Comparison of ENCODE assay signal across 2 cellular contexts in the genomic region with DNA sequence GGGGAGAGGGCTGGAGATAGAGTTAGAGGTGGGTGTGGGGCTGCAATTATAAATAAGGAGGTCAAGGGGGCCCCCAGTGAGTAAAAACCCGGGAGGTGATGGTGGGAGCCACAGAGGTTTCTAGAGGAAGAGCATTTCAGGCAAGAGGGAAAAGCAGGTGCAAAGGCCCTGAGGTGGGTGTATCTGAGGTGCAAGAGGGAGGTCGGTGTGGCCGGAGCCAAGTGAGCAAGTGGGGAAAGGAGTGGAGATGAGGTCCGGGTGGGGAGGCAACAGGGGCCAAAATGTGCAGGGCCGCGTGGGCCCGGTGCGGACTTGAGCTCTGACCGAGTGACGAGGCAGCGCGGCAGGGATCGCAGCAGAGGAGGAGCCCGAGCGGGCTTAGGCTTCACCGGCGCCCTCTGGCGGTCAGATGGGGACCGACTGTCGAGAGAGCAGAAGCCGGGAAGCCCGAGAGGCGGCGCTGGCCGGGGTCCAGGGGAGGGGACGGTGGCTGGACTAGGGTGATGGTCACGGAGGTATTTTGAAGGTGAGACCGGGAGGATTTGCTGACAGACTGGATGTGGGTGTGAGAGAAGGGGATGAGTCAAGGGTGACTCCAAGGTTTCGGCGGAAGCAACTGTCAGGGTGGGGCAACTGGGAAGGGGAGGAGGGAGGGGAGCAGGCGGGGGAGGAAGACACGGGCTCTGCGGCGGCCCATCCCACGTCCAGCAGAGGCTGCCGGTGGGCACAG.
TF ChIP-seq lines count a peak whose summit lies in the region.

No MANE protein-coding gene starts in this region.

TF ChIP-seq in A549, 52 proteins besides CTCF, POLR2A, EP300 and RAD21 (continued from another document and continues in another):
- TF ChIP-seq ZNF302 (CRISPR knock-in tag; IDR thresholded peaks at IDR 0.05) (0 out of 2 replicates have a peak, but pooled peaks have one; percentile 19), ZSCAN20 (CRISPR knock-in tag; IDR thresholded peaks at IDR 0.05) (no peak), JUN (IDR thresholded peaks at IDR 0.05) (peak; percentile 30 to 32; a peak in 1 of 5 replicates), PHF8 (IDR thresholded peaks at IDR 0.05; ENCODE audit: borderline replicate concordance, low read depth) (peak; percentile 18; the same call in 1 of the 2 replicates), NFE2L2 (conservative IDR thresholded peaks at IDR 0.05; ENCODE audit: low read length) (no peak), SREBF2 (IDR thresholded peaks at IDR 0.05) (no peak), ESRRA (IDR thresholded peaks at IDR 0.05; ENCODE audit: borderline replicate concordance, low read length) (peak; percentile 14; the same call in 1 of the 2 replicates), RARB (CRISPR knock-in tag; IDR thresholded peaks at IDR 0.05) (no peak), POLR2AphosphoS2 (conservative IDR thresholded peaks at IDR 0.05; ENCODE audit: low read length) (no peak), NPAS2 (CRISPR knock-in tag; IDR thresholded peaks at IDR 0.05; ENCODE audit: borderline replicate concordance) (no peak), KDM1A (IDR thresholded peaks at IDR 0.05; ENCODE audit: low read depth) (peak; percentile 99), TFCP2L1 (CRISPR knock-in tag; IDR thresholded peaks at IDR 0.05) (no peak), HDAC2 (IDR thresholded peaks at IDR 0.05) (peak; percentile 98), FOSB (CRISPR knock-in tag; IDR thresholded peaks at IDR 0.05) (peak; percentile 88; the same call in 1 of the 2 replicates), CBX8 (IDR thresholded peaks at IDR 0.05) (no peak), SMC3 (IDR thresholded peaks at IDR 0.05) (peak; percentile 97), EHMT2 (IDR thresholded peaks at IDR 0.05; ENCODE audit: low read depth) (no peak), ZC3H11A (IDR thresholded peaks at IDR 0.05) (no peak), HEYL (CRISPR knock-in tag; IDR thresholded peaks at IDR 0.05) (no peak), NR3C1 (IDR thresholded peaks at IDR 0.05) (no peak), FOSL2 (IDR thresholded peaks at IDR 0.05) (no peak), FOSL2 (CRISPR knock-in tag; IDR thresholded peaks at IDR 0.05) (peak; percentile 66)
- TF ChIP-seq, protein P1, sequence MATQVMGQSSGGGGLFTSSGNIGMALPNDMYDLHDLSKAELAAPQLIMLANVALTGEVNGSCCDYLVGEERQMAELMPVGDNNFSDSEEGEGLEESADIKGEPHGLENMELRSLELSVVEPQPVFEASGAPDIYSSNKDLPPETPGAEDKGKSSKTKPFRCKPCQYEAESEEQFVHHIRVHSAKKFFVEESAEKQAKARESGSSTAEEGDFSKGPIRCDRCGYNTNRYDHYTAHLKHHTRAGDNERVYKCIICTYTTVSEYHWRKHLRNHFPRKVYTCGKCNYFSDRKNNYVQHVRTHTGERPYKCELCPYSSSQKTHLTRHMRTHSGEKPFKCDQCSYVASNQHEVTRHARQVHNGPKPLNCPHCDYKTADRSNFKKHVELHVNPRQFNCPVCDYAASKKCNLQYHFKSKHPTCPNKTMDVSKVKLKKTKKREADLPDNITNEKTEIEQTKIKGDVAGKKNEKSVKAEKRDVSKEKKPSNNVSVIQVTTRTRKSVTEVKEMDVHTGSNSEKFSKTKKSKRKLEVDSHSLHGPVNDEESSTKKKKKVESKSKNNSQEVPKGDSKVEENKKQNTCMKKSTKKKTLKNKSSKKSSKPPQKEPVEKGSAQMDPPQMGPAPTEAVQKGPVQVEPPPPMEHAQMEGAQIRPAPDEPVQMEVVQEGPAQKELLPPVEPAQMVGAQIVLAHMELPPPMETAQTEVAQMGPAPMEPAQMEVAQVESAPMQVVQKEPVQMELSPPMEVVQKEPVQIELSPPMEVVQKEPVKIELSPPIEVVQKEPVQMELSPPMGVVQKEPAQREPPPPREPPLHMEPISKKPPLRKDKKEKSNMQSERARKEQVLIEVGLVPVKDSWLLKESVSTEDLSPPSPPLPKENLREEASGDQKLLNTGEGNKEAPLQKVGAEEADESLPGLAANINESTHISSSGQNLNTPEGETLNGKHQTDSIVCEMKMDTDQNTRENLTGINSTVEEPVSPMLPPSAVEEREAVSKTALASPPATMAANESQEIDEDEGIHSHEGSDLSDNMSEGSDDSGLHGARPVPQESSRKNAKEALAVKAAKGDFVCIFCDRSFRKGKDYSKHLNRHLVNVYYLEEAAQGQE (IDR thresholded peaks at IDR 0.05): no peak
- TF ChIP-seq, protein P2, sequence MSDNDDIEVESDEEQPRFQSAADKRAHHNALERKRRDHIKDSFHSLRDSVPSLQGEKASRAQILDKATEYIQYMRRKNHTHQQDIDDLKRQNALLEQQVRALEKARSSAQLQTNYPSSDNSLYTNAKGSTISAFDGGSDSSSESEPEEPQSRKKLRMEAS (IDR thresholded peaks at IDR 0.05): peak; percentile 91
- TF ChIP-seq, protein P3, sequence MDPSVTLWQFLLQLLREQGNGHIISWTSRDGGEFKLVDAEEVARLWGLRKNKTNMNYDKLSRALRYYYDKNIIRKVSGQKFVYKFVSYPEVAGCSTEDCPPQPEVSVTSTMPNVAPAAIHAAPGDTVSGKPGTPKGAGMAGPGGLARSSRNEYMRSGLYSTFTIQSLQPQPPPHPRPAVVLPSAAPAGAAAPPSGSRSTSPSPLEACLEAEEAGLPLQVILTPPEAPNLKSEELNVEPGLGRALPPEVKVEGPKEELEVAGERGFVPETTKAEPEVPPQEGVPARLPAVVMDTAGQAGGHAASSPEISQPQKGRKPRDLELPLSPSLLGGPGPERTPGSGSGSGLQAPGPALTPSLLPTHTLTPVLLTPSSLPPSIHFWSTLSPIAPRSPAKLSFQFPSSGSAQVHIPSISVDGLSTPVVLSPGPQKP (IDR thresholded peaks at IDR 0.05; ENCODE audit: low read depth, low read length): no peak
- TF ChIP-seq, protein P4, sequence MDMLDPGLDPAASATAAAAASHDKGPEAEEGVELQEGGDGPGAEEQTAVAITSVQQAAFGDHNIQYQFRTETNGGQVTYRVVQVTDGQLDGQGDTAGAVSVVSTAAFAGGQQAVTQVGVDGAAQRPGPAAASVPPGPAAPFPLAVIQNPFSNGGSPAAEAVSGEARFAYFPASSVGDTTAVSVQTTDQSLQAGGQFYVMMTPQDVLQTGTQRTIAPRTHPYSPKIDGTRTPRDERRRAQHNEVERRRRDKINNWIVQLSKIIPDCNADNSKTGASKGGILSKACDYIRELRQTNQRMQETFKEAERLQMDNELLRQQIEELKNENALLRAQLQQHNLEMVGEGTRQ (IDR thresholded peaks at IDR 0.05): no peak
- TF ChIP-seq, protein P5, sequence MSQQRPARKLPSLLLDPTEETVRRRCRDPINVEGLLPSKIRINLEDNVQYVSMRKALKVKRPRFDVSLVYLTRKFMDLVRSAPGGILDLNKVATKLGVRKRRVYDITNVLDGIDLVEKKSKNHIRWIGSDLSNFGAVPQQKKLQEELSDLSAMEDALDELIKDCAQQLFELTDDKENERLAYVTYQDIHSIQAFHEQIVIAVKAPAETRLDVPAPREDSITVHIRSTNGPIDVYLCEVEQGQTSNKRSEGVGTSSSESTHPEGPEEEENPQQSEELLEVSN (IDR thresholded peaks at IDR 0.05; ENCODE audit: borderline replicate concordance, low read depth): peak; percentile 69
- TF ChIP-seq, protein P6, sequence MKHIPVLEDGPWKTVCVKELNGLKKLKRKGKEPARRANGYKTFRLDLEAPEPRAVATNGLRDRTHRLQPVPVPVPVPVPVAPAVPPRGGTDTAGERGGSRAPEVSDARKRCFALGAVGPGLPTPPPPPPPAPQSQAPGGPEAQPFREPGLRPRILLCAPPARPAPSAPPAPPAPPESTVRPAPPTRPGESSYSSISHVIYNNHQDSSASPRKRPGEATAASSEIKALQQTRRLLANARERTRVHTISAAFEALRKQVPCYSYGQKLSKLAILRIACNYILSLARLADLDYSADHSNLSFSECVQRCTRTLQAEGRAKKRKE (CRISPR knock-in tag; IDR thresholded peaks at IDR 0.05; ENCODE audit: low read depth): peak; percentile 14; the same call in 1 of the 2 replicates

TF ChIP-seq in WTC11, 78 proteins besides CTCF, POLR2A, EP300 and RAD21 (continued from another document and continues in another):
- TF ChIP-seq TEAD1 (CRISPR knock-in tag; IDR thresholded peaks at IDR 0.05) (no peak), MXD4 (CRISPR knock-in tag; IDR thresholded peaks at IDR 0.05; ENCODE audit: borderline replicate concordance) (no peak), NR1H2 (CRISPR knock-in tag; IDR thresholded peaks at IDR 0.05) (no peak), ZNF317 (CRISPR knock-in tag; IDR thresholded peaks at IDR 0.05; ENCODE audit: borderline replicate concordance, low read depth) (no peak), GABPB1 (CRISPR knock-in tag; IDR thresholded peaks at IDR 0.05) (no peak), TCF7 (CRISPR knock-in tag; IDR thresholded peaks at IDR 0.05; ENCODE audit: low read depth) (no peak), ZNF263 (CRISPR knock-in tag; IDR thresholded peaks at IDR 0.05; ENCODE audit: low read depth) (no peak), SOX15 (CRISPR knock-in tag; IDR thresholded peaks at IDR 0.05) (no peak), SP1 (CRISPR knock-in tag; conservative IDR thresholded peaks at IDR 0.05) (peak; percentile 32; the same call in 1 of the 2 replicates), ZNF396 (CRISPR knock-in tag; IDR thresholded peaks at IDR 0.05; ENCODE audit: borderline replicate concordance) (no peak)
- TF ChIP-seq, protein P7, sequence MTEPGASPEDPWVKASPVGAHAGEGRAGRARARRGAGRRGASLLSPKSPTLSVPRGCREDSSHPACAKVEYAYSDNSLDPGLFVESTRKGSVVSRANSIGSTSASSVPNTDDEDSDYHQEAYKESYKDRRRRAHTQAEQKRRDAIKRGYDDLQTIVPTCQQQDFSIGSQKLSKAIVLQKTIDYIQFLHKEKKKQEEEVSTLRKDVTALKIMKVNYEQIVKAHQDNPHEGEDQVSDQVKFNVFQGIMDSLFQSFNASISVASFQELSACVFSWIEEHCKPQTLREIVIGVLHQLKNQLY (CRISPR knock-in tag; IDR thresholded peaks at IDR 0.05): no peak
- TF ChIP-seq, protein P8, sequence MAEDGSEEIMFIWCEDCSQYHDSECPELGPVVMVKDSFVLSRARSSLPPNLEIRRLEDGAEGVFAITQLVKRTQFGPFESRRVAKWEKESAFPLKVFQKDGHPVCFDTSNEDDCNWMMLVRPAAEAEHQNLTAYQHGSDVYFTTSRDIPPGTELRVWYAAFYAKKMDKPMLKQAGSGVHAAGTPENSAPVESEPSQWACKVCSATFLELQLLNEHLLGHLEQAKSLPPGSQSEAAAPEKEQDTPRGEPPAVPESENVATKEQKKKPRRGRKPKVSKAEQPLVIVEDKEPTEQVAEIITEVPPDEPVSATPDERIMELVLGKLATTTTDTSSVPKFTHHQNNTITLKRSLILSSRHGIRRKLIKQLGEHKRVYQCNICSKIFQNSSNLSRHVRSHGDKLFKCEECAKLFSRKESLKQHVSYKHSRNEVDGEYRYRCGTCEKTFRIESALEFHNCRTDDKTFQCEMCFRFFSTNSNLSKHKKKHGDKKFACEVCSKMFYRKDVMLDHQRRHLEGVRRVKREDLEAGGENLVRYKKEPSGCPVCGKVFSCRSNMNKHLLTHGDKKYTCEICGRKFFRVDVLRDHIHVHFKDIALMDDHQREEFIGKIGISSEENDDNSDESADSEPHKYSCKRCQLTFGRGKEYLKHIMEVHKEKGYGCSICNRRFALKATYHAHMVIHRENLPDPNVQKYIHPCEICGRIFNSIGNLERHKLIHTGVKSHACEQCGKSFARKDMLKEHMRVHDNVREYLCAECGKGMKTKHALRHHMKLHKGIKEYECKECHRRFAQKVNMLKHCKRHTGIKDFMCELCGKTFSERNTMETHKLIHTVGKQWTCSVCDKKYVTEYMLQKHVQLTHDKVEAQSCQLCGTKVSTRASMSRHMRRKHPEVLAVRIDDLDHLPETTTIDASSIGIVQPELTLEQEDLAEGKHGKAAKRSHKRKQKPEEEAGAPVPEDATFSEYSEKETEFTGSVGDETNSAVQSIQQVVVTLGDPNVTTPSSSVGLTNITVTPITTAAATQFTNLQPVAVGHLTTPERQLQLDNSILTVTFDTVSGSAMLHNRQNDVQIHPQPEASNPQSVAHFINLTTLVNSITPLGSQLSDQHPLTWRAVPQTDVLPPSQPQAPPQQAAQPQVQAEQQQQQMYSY (CRISPR knock-in tag; IDR thresholded peaks at IDR 0.05): no peak
- TF ChIP-seq, protein P9, sequence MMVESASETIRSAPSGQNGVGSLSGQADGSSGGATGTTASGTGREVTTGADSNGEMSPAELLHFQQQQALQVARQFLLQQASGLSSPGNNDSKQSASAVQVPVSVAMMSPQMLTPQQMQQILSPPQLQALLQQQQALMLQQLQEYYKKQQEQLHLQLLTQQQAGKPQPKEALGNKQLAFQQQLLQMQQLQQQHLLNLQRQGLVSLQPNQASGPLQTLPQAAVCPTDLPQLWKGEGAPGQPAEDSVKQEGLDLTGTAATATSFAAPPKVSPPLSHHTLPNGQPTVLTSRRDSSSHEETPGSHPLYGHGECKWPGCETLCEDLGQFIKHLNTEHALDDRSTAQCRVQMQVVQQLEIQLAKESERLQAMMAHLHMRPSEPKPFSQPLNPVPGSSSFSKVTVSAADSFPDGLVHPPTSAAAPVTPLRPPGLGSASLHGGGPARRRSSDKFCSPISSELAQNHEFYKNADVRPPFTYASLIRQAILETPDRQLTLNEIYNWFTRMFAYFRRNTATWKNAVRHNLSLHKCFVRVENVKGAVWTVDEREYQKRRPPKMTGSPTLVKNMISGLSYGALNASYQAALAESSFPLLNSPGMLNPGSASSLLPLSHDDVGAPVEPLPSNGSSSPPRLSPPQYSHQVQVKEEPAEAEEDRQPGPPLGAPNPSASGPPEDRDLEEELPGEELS (CRISPR knock-in tag; IDR thresholded peaks at IDR 0.05): no peak
- TF ChIP-seq, protein P10, sequence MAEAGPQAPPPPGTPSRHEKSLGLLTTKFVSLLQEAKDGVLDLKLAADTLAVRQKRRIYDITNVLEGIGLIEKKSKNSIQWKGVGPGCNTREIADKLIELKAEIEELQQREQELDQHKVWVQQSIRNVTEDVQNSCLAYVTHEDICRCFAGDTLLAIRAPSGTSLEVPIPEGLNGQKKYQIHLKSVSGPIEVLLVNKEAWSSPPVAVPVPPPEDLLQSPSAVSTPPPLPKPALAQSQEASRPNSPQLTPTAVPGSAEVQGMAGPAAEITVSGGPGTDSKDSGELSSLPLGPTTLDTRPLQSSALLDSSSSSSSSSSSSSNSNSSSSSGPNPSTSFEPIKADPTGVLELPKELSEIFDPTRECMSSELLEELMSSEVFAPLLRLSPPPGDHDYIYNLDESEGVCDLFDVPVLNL (CRISPR knock-in tag; IDR thresholded peaks at IDR 0.05; ENCODE audit: borderline replicate concordance, low read depth): no peak
- TF ChIP-seq, protein P11, sequence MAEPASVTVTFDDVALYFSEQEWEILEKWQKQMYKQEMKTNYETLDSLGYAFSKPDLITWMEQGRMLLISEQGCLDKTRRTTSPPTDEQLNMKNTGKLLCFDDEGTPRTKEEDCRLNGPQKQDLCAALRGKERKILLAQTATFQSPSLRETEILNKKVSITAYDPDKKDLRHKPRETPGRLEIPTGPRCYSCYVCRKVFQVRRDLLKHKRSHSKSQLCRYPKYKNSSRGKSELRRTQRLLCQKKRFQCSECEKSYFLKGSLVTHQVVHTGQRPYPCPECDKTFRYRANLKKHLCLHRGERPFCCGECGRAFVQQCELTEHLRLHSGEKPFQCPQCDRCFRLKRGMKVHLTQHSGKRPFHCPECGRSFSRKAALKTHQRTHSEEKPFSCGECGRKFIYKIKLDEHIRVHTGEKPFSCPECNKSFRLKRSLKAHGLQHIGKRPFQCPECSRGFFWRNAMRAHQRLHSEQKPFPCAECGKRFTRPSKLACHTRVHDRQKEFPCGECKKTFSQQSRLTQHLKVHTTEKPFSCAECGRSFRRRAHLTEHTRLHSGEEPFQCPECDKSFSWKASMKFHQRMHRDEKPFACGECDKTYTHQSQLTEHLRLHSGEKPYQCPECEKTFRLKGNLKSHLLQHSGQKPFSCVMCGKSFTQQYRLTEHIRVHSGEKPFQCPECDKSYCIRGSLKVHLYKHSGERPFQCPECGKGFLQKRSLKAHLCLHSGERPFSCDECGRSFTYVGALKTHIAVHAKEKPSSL (CRISPR knock-in tag; conservative IDR thresholded peaks at IDR 0.05): no peak
